8 cellular contexts compared by ENCODE assay signal in the genomic region with DNA sequence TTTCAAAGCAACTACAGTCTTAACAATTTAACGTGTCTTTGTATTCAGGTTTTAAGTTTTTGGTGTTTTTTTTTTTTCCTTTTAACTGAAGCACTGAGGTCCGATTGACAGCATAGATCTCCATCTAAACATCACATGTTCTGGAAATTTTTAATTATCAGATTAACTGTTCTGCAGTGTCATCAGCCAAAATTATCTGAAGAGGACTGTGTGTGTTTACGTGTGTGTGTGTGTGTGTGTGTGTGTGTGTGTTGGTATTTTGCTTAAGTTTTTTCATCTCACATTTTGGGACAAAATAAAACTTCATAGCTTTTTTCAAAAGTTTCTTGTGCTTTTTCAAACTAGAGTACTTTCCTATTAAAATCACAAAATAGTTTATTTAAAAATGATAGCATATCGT. TPM values are rescaled to one million over a fixed set of nuclear protein-coding genes. Genes with fewer than 3 reads are reported as not detected.
DNase-seq lines count a peak whose midpoint lies in the region; ATAC-seq and TF ChIP-seq lines count a peak whose summit lies in the region.

No MANE protein-coding gene starts in this region.

- no peak overlapping the region for H2BK15ac ChIP-seq in mesenchymal stem cell (ENCODE audit: low read depth, poor library complexity, severe bottlenecking)

- no peak overlapping the region for H2BK120ac ChIP-seq in mesenchymal stem cell (ENCODE audit: low read depth, low read length)

- TF ChIP-seq POLR2A in uterus (IDR thresholded peaks at IDR 0.05) = no peak

- DNase-seq in cardiac muscle cell (ENCODE audit: low read depth in 1 of 2, low spot score in 1 of 2) (peak in 1 of 2 donors; percentile 2), Right ventricle myocardium superior (no peak), astrocyte of the hippocampus (ENCODE audit: low read depth, low spot score) (peak; percentile 6), mesenchymal stem cell (peak; percentile 24), uterus (no peak), pons (ENCODE audit: low spot score) (no peak)

- H3K4me1 ChIP-seq in cardiac muscle cell (ENCODE audit: low read depth) (peaks cover 15% of the 10 kb centered on the region), mesenchymal stem cell (ENCODE audit: control insufficient read depth, insufficient read depth, low read depth, low read length) (peaks cover 2% of the 10 kb centered on the region), uterus (peaks cover 0 to 17% of the 10 kb centered on the region in 2 donors)

- H3K23ac ChIP-seq in mesenchymal stem cell (ENCODE audit: low read length in 2 of 2) = no peak overlapping the region

- peak overlapping the region; percentile 87 for H3K9ac ChIP-seq in mesenchymal stem cell (ENCODE audit: low read length)

- ATAC-seq in Right ventricle myocardium superior (ENCODE audit: poor library complexity) (no peak), GM18498 (IDR thresholded peaks at IDR 0.05; ENCODE audit: unreplicated experiment) (no peak), GM19467 (IDR thresholded peaks at IDR 0.05; ENCODE audit: unreplicated experiment) (no peak)

- no peak overlapping the region for H4K91ac ChIP-seq in mesenchymal stem cell (ENCODE audit: low read length)

- intact Hi-C loops in Right ventricle myocardium superior (cut with DNase I) = loop anchor here (5.0 to 10.0 kb wide), 2 partner anchors 55 to 172 kb away; a partner anchor contains a TSS
- intact Hi-C loops in uterus (cut with DNase I; ENCODE audit: low total_unique reads) = loop anchor here (5.0 kb wide), 1 partner anchor 167 kb away; no protein-coding TSS in a partner anchor

- no peaks in the 10 kb centered on the region for H3K36me3 ChIP-seq in cardiac muscle cell
- no peaks in the 10 kb centered on the region for H3K36me3 ChIP-seq in mesenchymal stem cell (ENCODE audit: control insufficient read depth in 1 of 2, insufficient read depth in 2 of 2, low read depth in 1 of 2, low read length in 2 of 2)
- no peaks in the 10 kb centered on the region for H3K36me3 ChIP-seq in uterus

- no CpG with 5 or more reads among the region's 4 CpGs for WGBS in mesenchymal stem cell

- H2BK5ac ChIP-seq in mesenchymal stem cell (ENCODE audit: low read depth, low read length, poor library complexity, severe bottlenecking) = no peak overlapping the region

- no peaks in the 10 kb centered on the region for H3K27me3 ChIP-seq in cardiac muscle cell
- no peaks in the 10 kb centered on the region for H3K27me3 ChIP-seq in mesenchymal stem cell (ENCODE audit: control insufficient read depth in 1 of 2, insufficient read depth in 1 of 2, low read length in 2 of 2)
- no peaks in the 10 kb centered on the region for H3K27me3 ChIP-seq in uterus

- no peak overlapping the region for H2BK12ac ChIP-seq in mesenchymal stem cell (ENCODE audit: low read length in 2 of 2)

- H3K14ac ChIP-seq in mesenchymal stem cell (ENCODE audit: low read length in 2 of 2) = no peak overlapping the region

- TF ChIP-seq CTCF in cardiac muscle cell (IDR thresholded peaks at IDR 0.05; ENCODE audit: low read depth, low read length) (no peak), uterus (IDR thresholded peaks at IDR 0.05) (no peak)

- peak overlapping the region; percentile 97 for H3K27ac ChIP-seq in cardiac muscle cell
- H3K27ac ChIP-seq in mesenchymal stem cell (ENCODE audit: low read length, poor library complexity, severe bottlenecking) = no peak overlapping the region
- peak overlapping the region; percentile 95 to 98 for H3K27ac ChIP-seq in uterus

- H4K8ac ChIP-seq in mesenchymal stem cell (ENCODE audit: low read length) = no peak overlapping the region

- H3K4ac ChIP-seq in mesenchymal stem cell (ENCODE audit: low read depth in 1 of 2, low read length in 2 of 2) = no peak overlapping the region

- peak overlapping the region; percentile 47 for H3K4me2 ChIP-seq in mesenchymal stem cell (ENCODE audit: low read length, poor library complexity, severe bottlenecking)

- H3K18ac ChIP-seq in mesenchymal stem cell (ENCODE audit: low read depth in 1 of 2, low read length in 2 of 2) = no peak overlapping the region

- H2AK5ac ChIP-seq in mesenchymal stem cell (ENCODE audit: low read length, severe bottlenecking) = no peak overlapping the region

- no peaks in the 10 kb centered on the region for H3K9me3 ChIP-seq in cardiac muscle cell (ENCODE audit: low read depth)
- no peaks in the 10 kb centered on the region for H3K9me3 ChIP-seq in mesenchymal stem cell (ENCODE audit: control insufficient read depth, low read length)
- no peaks in the 10 kb centered on the region for H3K9me3 ChIP-seq in uterus

- H3K4me3 ChIP-seq in cardiac muscle cell = peak overlapping the region; percentile 85
- peak overlapping the region in 1 of 2 experiments; percentile 86 for H3K4me3 ChIP-seq in mesenchymal stem cell (ENCODE audit: insufficient read depth in 1 of 2, low read depth in 1 of 2, low read length in 2 of 2)
- H3K4me3 ChIP-seq in uterus = peak overlapping the region; percentile 67 to 88

- no peak overlapping the region for H2AFZ ChIP-seq in mesenchymal stem cell (ENCODE audit: low read depth, low read length)

- peaks cover 6% of the 10 kb centered on the region for H3K79me1 ChIP-seq in mesenchymal stem cell (replicated peaks; ENCODE audit: low read length, poor library complexity, severe bottlenecking)

RNA-seq across cellular contexts. Expression of a gene that starts 1.8 kb away (rescaled TPM):
- 6.5 and 13.0 TPM in 2 replicates for total RNA-seq in cardiac muscle cell
- 6.1 and 7.3 TPM in 2 replicates for polyA plus RNA-seq in cardiac muscle cell
- total RNA-seq in Right ventricle myocardium superior = 18.1 TPM
- 12.6 TPM for polyA plus RNA-seq in mesenchymal stem cell (2013, experiment 1 of 2)
- polyA plus RNA-seq in mesenchymal stem cell (2013, experiment 2 of 2) = 14.7 TPM
- total RNA-seq in uterus = 10 to 100 TPM; 12.6 to 65.2 (median 36.3) TPM

Comparison
In these comparisons a context has a peak if more than half of its experiments do, and no peak if none do; other contexts are left out.
1. DNase-seq: peak in astrocyte of the hippocampus (single experiment) and mesenchymal stem cell (single experiment); none in Right ventricle myocardium superior (single experiment), uterus (0 of 2) and pons (single experiment).